Comparison of ENCODE assay signal across 16 cellular contexts in genomic region chr9:107390806-107391205, GRCh38.
"Had no signal": no experiment of that assay in that cellular context is flagged by ENCODE, and none has a peak within 500 bp of the region (broad histone marks: within the 10 kb centered on the region; RNA-seq: fewer than 3 reads in every experiment).

No MANE protein-coding gene starts in this region.

- H3K36me3 ChIP-seq: brain microvascular endothelial cell, stomach, thyroid gland had no signal

- H3K27me3 ChIP-seq: brain microvascular endothelial cell, dorsolateral prefrontal cortex, stomach, thyroid gland had no signal

- ATAC-seq: activated naive CD4-positive, alpha-beta T cell treated with anti-CD3 and anti-CD28 coated beads, Interleukin-2, amount 50 U/mL, for 72 hours; activated T-cell treated with anti-CD3 and anti-CD28 coated beads, Interleukin-2, amount 50 U/mL, for 4 hours; psoas muscle; sciatic nerve had no signal

- H3K4me3 ChIP-seq: dorsolateral prefrontal cortex, psoas muscle, stomach, thyroid gland had no signal

- H3K27ac ChIP-seq: brain microvascular endothelial cell, dorsolateral prefrontal cortex had no signal

- H3K9me3 ChIP-seq: psoas muscle, stomach, thyroid gland had no signal

- DNase-seq: activated effector memory CD4-positive, alpha-beta T cell treated with anti-CD3 and anti-CD28 coated beads, Interleukin-2, amount 50 U/mL, for 16 hours; activated T-cell treated with anti-CD3 and anti-CD28 coated beads, Interleukin-2, amount 50 U/mL, for 4 hours; amygdala; brain microvascular endothelial cell; cerebellar nuclear complex; dorsolateral prefrontal cortex; nephron progenitor cell; psoas muscle; stimulated activated CD4-positive, alpha-beta T cell treated with anti-CD3 and anti-CD28 coated beads, Interleukin-15, amount 100 ng/mL, for 24 hours; stimulated activated CD4-positive, alpha-beta T cell treated with anti-CD3 and anti-CD28 coated beads, Interleukin-4, amount 100 ng/mL, for 24 hours; stomach; T-helper 2 cell; thyroid gland had no signal

- FAIRE-seq: TTC549 had no signal
